1 cellular context compared by ENCODE assay signal in genomic region chr19:49017666-49018351, GRCh38.
A peak's percentile ranks its signal among the peaks of the same experiment; 100 is the strongest.
TF ChIP-seq lines count a peak whose summit lies in the region.

No MANE protein-coding gene starts in this region.

TF ChIP-seq in K562, 482 proteins besides CTCF, POLR2A, EP300 and RAD21 (continues in another document):
- TF ChIP-seq ZNF347 (CRISPR knock-in tag; IDR thresholded peaks at IDR 0.05; ENCODE audit: low read depth) (no peak), THRAP3 (IDR thresholded peaks at IDR 0.05; ENCODE audit: borderline replicate concordance) (no peak), ATF1 (CRISPR knock-in tag; IDR thresholded peaks at IDR 0.05) (no peak), ATF1 (tag; IDR thresholded peaks at IDR 0.05) (peak; percentile 55; the same call in 1 of the 2 replicates), NR2C2 (CRISPR knock-in tag; IDR thresholded peaks at IDR 0.05) (no peak), NR2C2 (tag; IDR thresholded peaks at IDR 0.05) (no peak), RBBP5 (IDR thresholded peaks at IDR 0.05; ENCODE audit: borderline replicate concordance, insufficient read depth, low read length, poor library complexity, severe bottlenecking) (no peak), LEF1 (IDR thresholded peaks at IDR 0.05) (no peak), SMAD1 (IDR thresholded peaks at IDR 0.05; ENCODE audit: low read depth, low read length, partially characterized antibody) (no peak), MTA1 (IDR thresholded peaks at IDR 0.05; ENCODE audit: borderline replicate concordance) (no peak), TFAP4 (CRISPR knock-in tag; IDR thresholded peaks at IDR 0.05; ENCODE audit: borderline replicate concordance) (peak; percentile 54), ELF2 (CRISPR knock-in tag; IDR thresholded peaks at IDR 0.05) (0 out of 2 replicates have a peak, but pooled peaks have one; percentile 33), ZNF41 (CRISPR knock-in tag; conservative IDR thresholded peaks at IDR 0.05) (no peak), BRD9 (IDR thresholded peaks at IDR 0.05; ENCODE audit: low read depth, partially characterized antibody) (no peak), MYBL2 (IDR thresholded peaks at IDR 0.05; ENCODE audit: low read depth) (no peak), MYBL2 (CRISPR knock-in tag; IDR thresholded peaks at IDR 0.05; ENCODE audit: borderline replicate concordance) (no peak), TEAD2 (tag; IDR thresholded peaks at IDR 0.05) (no peak), NR2F6 (CRISPR knock-in tag; IDR thresholded peaks at IDR 0.05) (no peak), GMEB1 (CRISPR knock-in tag; IDR thresholded peaks at IDR 0.05) (no peak), RHOXF2B (CRISPR knock-in tag; conservative IDR thresholded peaks at IDR 0.05) (no peak), ILK (tag; IDR thresholded peaks at IDR 0.05; ENCODE audit: borderline replicate concordance, low read depth) (no peak), FOS (IDR thresholded peaks at IDR 0.05; ENCODE audit: extremely low read depth, insufficient read length) (no peak), TCF7L2 (IDR thresholded peaks at IDR 0.05; ENCODE audit: low read depth, low read length) (no peak), ZNF239 (CRISPR knock-in tag; IDR thresholded peaks at IDR 0.05) (no peak), HDAC8 (tag; IDR thresholded peaks at IDR 0.05) (no peak), GTF2A2 (tag; IDR thresholded peaks at IDR 0.05) (no peak), RFX1 (IDR thresholded peaks at IDR 0.05) (no peak), MBD2 (IDR thresholded peaks at IDR 0.05; ENCODE audit: borderline replicate concordance, low read depth) (no peak), ARID1B (IDR thresholded peaks at IDR 0.05) (no peak), LCOR (CRISPR knock-in tag; IDR thresholded peaks at IDR 0.05) (no peak), RBM25 (IDR thresholded peaks at IDR 0.05; ENCODE audit: low read depth, low read length, severe bottlenecking) (no peak), FOXP4 (CRISPR knock-in tag; IDR thresholded peaks at IDR 0.05; ENCODE audit: borderline replicate concordance) (no peak), MAFG (tag; conservative IDR thresholded peaks at IDR 0.05) (no peak), BDP1 (IDR thresholded peaks at IDR 0.05; ENCODE audit: insufficient read depth, insufficient read length) (no peak), NONO (IDR thresholded peaks at IDR 0.05; ENCODE audit: low read depth in 2 of 2, low read length in 1 of 2) (0 out of 4 replicates have a peak, but pooled peaks of 1 of the 2 experiments have one; percentile 50), NCOA2 (IDR thresholded peaks at IDR 0.05; ENCODE audit: partially characterized antibody in 2 of 2) (no peak), MITF (IDR thresholded peaks at IDR 0.05) (no peak), MAFF (IDR thresholded peaks at IDR 0.05; ENCODE audit: low read length) (no peak), CTCFL (IDR thresholded peaks at IDR 0.05; ENCODE audit: borderline replicate concordance, insufficient read depth, low read depth, low read length, poor library complexity, severe bottlenecking) (peak; percentile 46), NR1H2 (CRISPR knock-in tag; IDR thresholded peaks at IDR 0.05) (no peak), NFXL1 (CRISPR knock-in tag; IDR thresholded peaks at IDR 0.05) (no peak), NFE2L1 (tag; IDR thresholded peaks at IDR 0.05; ENCODE audit: borderline replicate concordance, low read depth) (no peak), GABPB1 (CRISPR knock-in tag; IDR thresholded peaks at IDR 0.05) (0 out of 2 replicates have a peak, but pooled peaks have one; percentile 24), MCM5 (IDR thresholded peaks at IDR 0.05; ENCODE audit: low read depth) (no peak), EWSR1 (IDR thresholded peaks at IDR 0.05; ENCODE audit: borderline replicate concordance, low read depth, partially characterized antibody) (no peak), ZNF696 (CRISPR knock-in tag; conservative IDR thresholded peaks at IDR 0.05) (no peak), RBM15 (IDR thresholded peaks at IDR 0.05; ENCODE audit: insufficient read depth, low read length) (no peak), MLLT1 (IDR thresholded peaks at IDR 0.05) (no peak), RBM17 (IDR thresholded peaks at IDR 0.05; ENCODE audit: borderline replicate concordance, low read depth, low read length) (no peak), ETS2 (tag; IDR thresholded peaks at IDR 0.05; ENCODE audit: borderline replicate concordance, poor library complexity, severe bottlenecking) (no peak), EP400 (IDR thresholded peaks at IDR 0.05) (no peak), ZNF780A (CRISPR knock-in tag; IDR thresholded peaks at IDR 0.05) (no peak), L3MBTL2 (IDR thresholded peaks at IDR 0.05) (peak; percentile 81), ZBTB7A (IDR thresholded peaks at IDR 0.05; ENCODE audit: borderline replicate concordance, control insufficient read depth, low read depth, low read length) (peak; percentile 71; the same call in 1 of the 2 replicates), ARHGAP35 (IDR thresholded peaks at IDR 0.05; ENCODE audit: partially characterized antibody) (no peak), PHF20 (IDR thresholded peaks at IDR 0.05; ENCODE audit: partially characterized antibody) (no peak), ATF6 (CRISPR knock-in tag; IDR thresholded peaks at IDR 0.05) (no peak), MTF1 (CRISPR knock-in tag; IDR thresholded peaks at IDR 0.05; ENCODE audit: borderline replicate concordance) (no peak), HDAC1 (IDR thresholded peaks at IDR 0.05) (no peak), OTX1 (CRISPR knock-in tag; IDR thresholded peaks at IDR 0.05) (no peak), ZSCAN29 (IDR thresholded peaks at IDR 0.05) (no peak), KLF1 (tag; IDR thresholded peaks at IDR 0.05) (no peak), ZNF175 (CRISPR knock-in tag; IDR thresholded peaks at IDR 0.05; ENCODE audit: low read depth) (no peak), DMBX1 (CRISPR knock-in tag; IDR thresholded peaks at IDR 0.05; ENCODE audit: borderline replicate concordance) (no peak), CREM (IDR thresholded peaks at IDR 0.05; ENCODE audit: low read depth) (peak; percentile 93), ZNF707 (CRISPR knock-in tag; conservative IDR thresholded peaks at IDR 0.05) (no peak), FOXA1 (IDR thresholded peaks at IDR 0.05; ENCODE audit: borderline replicate concordance) (no peak), ZEB2 (IDR thresholded peaks at IDR 0.05) (no peak), ZNF384 (IDR thresholded peaks at IDR 0.05; ENCODE audit: low read depth, low read length) (no peak), ZBTB49 (CRISPR knock-in tag; IDR thresholded peaks at IDR 0.05; ENCODE audit: borderline replicate concordance) (no peak), DIDO1 (tag; IDR thresholded peaks at IDR 0.05; ENCODE audit: low read depth) (no peak), RBFOX2 (IDR thresholded peaks at IDR 0.05; ENCODE audit: low read depth, low read length) (peak; percentile 48)
